In genomic region chr2:36597532-36598377, GRCh38 we compare ENCODE assay signal across 1 cellular context.
TF ChIP-seq lines count a peak whose summit lies in the region.

Gene FEZ2, minus strand, starts transcription at chr2:36598168. Its CDS starts 26 bp downstream, at chr2:36598142.

TF ChIP-seq in HepG2, 621 proteins besides CTCF, POLR2A, EP300 and RAD21 (continued from another document and continues in another):
- peak; percentile 35; the same call in 1 of the 2 replicates for TF ChIP-seq ZNF318 (CRISPR knock-in tag; IDR thresholded peaks at IDR 0.05)
- no peak for TF ChIP-seq ZNF550 (CRISPR knock-in tag; IDR thresholded peaks at IDR 0.05; ENCODE audit: borderline replicate concordance)
- peak; percentile 58; the same call in 1 of the 2 replicates for TF ChIP-seq KLF6 (CRISPR knock-in tag; IDR thresholded peaks at IDR 0.05)
- TF ChIP-seq ZNF337 (CRISPR knock-in tag; IDR thresholded peaks at IDR 0.05; ENCODE audit: borderline replicate concordance, low read depth) = no peak
- no peak for TF ChIP-seq SMARCE1 (IDR thresholded peaks at IDR 0.05; ENCODE audit: borderline replicate concordance)
- peak; percentile 45; the same call in 1 of the 2 replicates for TF ChIP-seq ZNF121 (CRISPR knock-in tag; IDR thresholded peaks at IDR 0.05)
- TF ChIP-seq ZNF253 (CRISPR knock-in tag; IDR thresholded peaks at IDR 0.05; ENCODE audit: borderline replicate concordance) = no peak
- no peak for TF ChIP-seq IRF1 (CRISPR knock-in tag; IDR thresholded peaks at IDR 0.05; ENCODE audit: low read depth)
- no peak for TF ChIP-seq PAF1 (CRISPR knock-in tag; IDR thresholded peaks at IDR 0.05)
- TF ChIP-seq ZNF629 (CRISPR knock-in tag; conservative IDR thresholded peaks at IDR 0.05) = no peak
- no peak for TF ChIP-seq KLF9 (CRISPR knock-in tag; IDR thresholded peaks at IDR 0.05; ENCODE audit: low read depth)
- TF ChIP-seq RAD51 (IDR thresholded peaks at IDR 0.05; ENCODE audit: borderline replicate concordance) = no peak
- peak; percentile 74 for TF ChIP-seq SP5 (CRISPR knock-in tag; IDR thresholded peaks at IDR 0.05; ENCODE audit: borderline replicate concordance, low read depth)
- peak; percentile 43 for TF ChIP-seq YY1 (IDR thresholded peaks at IDR 0.05; ENCODE audit: insufficient read depth, insufficient replicate concordance, low read depth, low read length)
- no peak for TF ChIP-seq TBX3 (IDR thresholded peaks at IDR 0.05; ENCODE audit: borderline replicate concordance)
- TF ChIP-seq ZNF20 (CRISPR knock-in tag; IDR thresholded peaks at IDR 0.05) = no peak
- no peak for TF ChIP-seq TCF7 (IDR thresholded peaks at IDR 0.05; ENCODE audit: low read depth)
- no peak for TF ChIP-seq PAX8 (CRISPR knock-in tag; IDR thresholded peaks at IDR 0.05; ENCODE audit: borderline replicate concordance)
- TF ChIP-seq ZNF720 (CRISPR knock-in tag; IDR thresholded peaks at IDR 0.05) = no peak
- TF ChIP-seq POLR2G (IDR thresholded peaks at IDR 0.05; ENCODE audit: low read depth, low read length) = peak; percentile 86
- TF ChIP-seq ZFP90 (CRISPR knock-in tag; IDR thresholded peaks at IDR 0.05; ENCODE audit: borderline replicate concordance) = peak; percentile 44; the same call in 1 of the 2 replicates
- no peak for TF ChIP-seq ZFP1 (CRISPR knock-in tag; IDR thresholded peaks at IDR 0.05)
- peak; percentile 94 for TF ChIP-seq NR0B2 (CRISPR knock-in tag; IDR thresholded peaks at IDR 0.05)
- TF ChIP-seq SMARCC2 (IDR thresholded peaks at IDR 0.05) = no peak
- 0 out of 2 replicates have a peak, but pooled peaks have one; percentile 48 for TF ChIP-seq YEATS2 (CRISPR knock-in tag; IDR thresholded peaks at IDR 0.05; ENCODE audit: borderline replicate concordance)
- TF ChIP-seq SRSF9 (IDR thresholded peaks at IDR 0.05; ENCODE audit: borderline replicate concordance, insufficient read depth, low read depth, low read length, poor library complexity, severe bottlenecking) = no peak
- no peak for TF ChIP-seq REPIN1 (CRISPR knock-in tag; IDR thresholded peaks at IDR 0.05; ENCODE audit: borderline replicate concordance, low read depth)
- TF ChIP-seq GZF1 (CRISPR knock-in tag; IDR thresholded peaks at IDR 0.05) = 0 out of 2 replicates have a peak, but pooled peaks have one; percentile 54
- no peak for TF ChIP-seq ZMYM2 (CRISPR knock-in tag; IDR thresholded peaks at IDR 0.05)
- TF ChIP-seq PATZ1 (CRISPR knock-in tag; IDR thresholded peaks at IDR 0.05) = peak; percentile 74
- peak; percentile 7; the same call in 1 of the 2 replicates for TF ChIP-seq ZMYM3 (CRISPR knock-in tag; IDR thresholded peaks at IDR 0.05)
- TF ChIP-seq ZFP36L2 (CRISPR knock-in tag; IDR thresholded peaks at IDR 0.05) = no peak
- no peak for TF ChIP-seq PREB (CRISPR knock-in tag; IDR thresholded peaks at IDR 0.05)
- TF ChIP-seq ZNF569 (CRISPR knock-in tag; IDR thresholded peaks at IDR 0.05; ENCODE audit: borderline replicate concordance) = no peak
- TF ChIP-seq NONO (IDR thresholded peaks at IDR 0.05) = no peak
- TF ChIP-seq NONO (CRISPR knock-in tag; conservative IDR thresholded peaks at IDR 0.05) = 0 out of 2 replicates have a peak, but pooled peaks have one; percentile 39
- TF ChIP-seq RERE (CRISPR knock-in tag; IDR thresholded peaks at IDR 0.05; ENCODE audit: low read depth) = no peak
- peak; percentile 84 for TF ChIP-seq PHF8 (CRISPR knock-in tag; IDR thresholded peaks at IDR 0.05)
- peak; percentile 91 for TF ChIP-seq ZFX (CRISPR knock-in tag; IDR thresholded peaks at IDR 0.05; ENCODE audit: low read depth)
- no peak for TF ChIP-seq FOXA1 (IDR thresholded peaks at IDR 0.05)
- no peak for TF ChIP-seq FOXA1 (CRISPR knock-in tag; IDR thresholded peaks at IDR 0.05)
- no peak for TF ChIP-seq MAF1 (CRISPR knock-in tag; IDR thresholded peaks at IDR 0.05; ENCODE audit: borderline replicate concordance)
- no peak for TF ChIP-seq ZNF446 (CRISPR knock-in tag; IDR thresholded peaks at IDR 0.05)
- TF ChIP-seq SRSF4 (IDR thresholded peaks at IDR 0.05; ENCODE audit: low read depth, low read length, poor library complexity, severe bottlenecking) = no peak
- TF ChIP-seq BORCS8-MEF2B (CRISPR knock-in tag; IDR thresholded peaks at IDR 0.05) = peak; percentile 69; the same call in 1 of the 2 replicates
- TF ChIP-seq KAT8 (CRISPR knock-in tag; IDR thresholded peaks at IDR 0.05) = no peak; the same call in 1 of the 2 replicates
- no peak for TF ChIP-seq IRF2 (CRISPR knock-in tag; IDR thresholded peaks at IDR 0.05)
- no peak for TF ChIP-seq ATF3 (CRISPR knock-in tag; IDR thresholded peaks at IDR 0.05)
- peak; percentile 87 for TF ChIP-seq ZNF576 (CRISPR knock-in tag; IDR thresholded peaks at IDR 0.05)
- no peak for TF ChIP-seq ELF4 (CRISPR knock-in tag; IDR thresholded peaks at IDR 0.05; ENCODE audit: borderline replicate concordance)
- no peak for TF ChIP-seq ZNF292 (CRISPR knock-in tag; IDR thresholded peaks at IDR 0.05; ENCODE audit: borderline replicate concordance, low read depth)
- no peak for TF ChIP-seq SKI (IDR thresholded peaks at IDR 0.05; ENCODE audit: partially characterized antibody)
- TF ChIP-seq ZNF343 (CRISPR knock-in tag; IDR thresholded peaks at IDR 0.05) = no peak
